In the genomic region with DNA sequence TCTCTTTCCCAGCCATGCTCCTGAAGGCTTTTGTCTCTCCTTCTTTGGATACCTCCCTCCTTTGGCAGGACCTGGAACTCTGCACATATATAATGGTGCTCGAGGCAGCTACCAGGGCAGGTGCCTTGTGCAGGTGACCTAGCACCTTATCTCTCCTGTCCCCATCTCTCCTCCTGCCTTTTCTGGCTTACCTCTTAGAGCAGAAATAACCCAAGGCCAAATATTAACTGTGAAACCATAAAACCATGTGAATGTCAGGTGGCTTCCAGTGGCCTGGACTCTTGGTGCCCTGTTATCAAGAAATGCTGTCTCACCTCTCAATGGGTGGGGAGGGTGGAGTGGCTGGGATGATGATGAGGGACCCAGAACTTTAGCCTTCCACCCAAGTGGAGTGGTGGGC, we compare ENCODE assay signal across 29 cellular contexts. TPM values are rescaled to one million over a fixed set of nuclear protein-coding genes. Genes with fewer than 3 reads are reported as not detected.
"Had no signal": no experiment of that assay in that cellular context is flagged by ENCODE, and none has a peak within 500 bp of the region (broad histone marks: within the 10 kb centered on the region; RNA-seq: fewer than 3 reads in every experiment).

No MANE protein-coding gene starts in this region.

- H3K4me3 ChIP-seq: ascending aorta, cardiac muscle cell had no signal

- H3K27me3 ChIP-seq: ascending aorta had no signal

- DNase-seq: activated B cell treated with CpG ODN at 0.5 μM for 24 hours; activated CD4-positive, alpha-beta memory T cell treated with anti-CD3 and anti-CD28 coated beads for 36 hours; activated CD4-positive, alpha-beta T cell treated with anti-CD3 and anti-CD28 coated beads for 4 hours; activated CD4-positive, alpha-beta T cell treated with anti-CD3 and anti-CD28 coated beads, Interleukin-2, amount 10 ng/mL, durations not matched to agents 24 days and 14 days; activated CD4-positive, alpha-beta T cell treated with anti-CD3 and anti-CD28 coated beads, Interleukin-2, amount 50 U/mL, for 1 hour; activated CD4-positive, alpha-beta T cell treated with anti-CD3 and anti-CD28 coated beads, Interleukin-2, amount 50 U/mL, for 4 hours; activated CD4-positive, CD25-positive, alpha-beta regulatory T cell treated with anti-CD3 and anti-CD28 coated beads, Interleukin-2, amount 50 U/mL, for 72 hours; activated CD8-positive, alpha-beta memory T cell treated with anti-CD3 and anti-CD28 coated beads for 24 hours; activated CD8-positive, alpha-beta memory T cell treated with anti-CD3 and anti-CD28 coated beads, Interleukin-2, amount 10 ng/mL, durations not matched to agents 7 days and 5 days; activated CD8-positive, alpha-beta memory T cell treated with anti-CD3 and anti-CD28 coated beads, Interleukin-2, amount 50 U/mL, for 48 hours; activated CD8-positive, alpha-beta T cell treated with anti-CD3 and anti-CD28 coated beads, Interleukin-2, amount 10 ng/mL, durations not matched to agents 7 days and 5 days; activated effector memory CD4-positive, alpha-beta T cell treated with Interleukin-2 at 50 U/mL for 16 hours; activated gamma-delta T cell; activated naive CD4-positive, alpha-beta T cell treated with anti-CD3 and anti-CD28 coated beads, Interleukin-2, amount 10 ng/mL, durations not matched to agents 7 days and 5 days; activated naive CD4-positive, alpha-beta T cell treated with Interleukin-2 at 50 U/mL for 16 hours; activated naive CD8-positive, alpha-beta T cell treated with anti-CD3 and anti-CD28 coated beads, Interleukin-2, amount 10 ng/mL, durations not matched to agents 7 days and 5 days; activated naive CD8-positive, alpha-beta T cell treated with anti-CD3 and anti-CD28 coated beads, Interleukin-2, amount 50 U/mL, for 24 hours; activated T-cell treated with anti-CD3 and anti-CD28 coated beads, Interleukin-2, amount 50 U/mL, for 24 hours; activated T-cell treated with anti-CD3 and anti-CD28 coated beads, Interleukin-2, amount 50 U/mL, for 48 hours; amygdala; anterior cingulate cortex; caudate nucleus; T-helper 1 cell; T-helper 2 cell; T-helper 9 cell had no signal

- H3K36me3 ChIP-seq: ascending aorta, cardiac muscle cell had no signal

- H3K9me3 ChIP-seq: ascending aorta had no signal

- H3K4me1 ChIP-seq: ascending aorta had no signal

- H3K27ac ChIP-seq: ascending aorta, cardiac muscle cell, VCaP had no signal

- ATAC-seq: activated CD8-positive, alpha-beta memory T cell treated with anti-CD3 and anti-CD28 coated beads, Interleukin-2, amount 10 ng/mL, durations not matched to agents 7 days and 5 days; activated CD8-positive, alpha-beta T cell treated with anti-CD3 and anti-CD28 coated beads, Interleukin-2, amount 10 ng/mL, durations not matched to agents 7 days and 5 days; activated naive CD8-positive, alpha-beta T cell treated with anti-CD3 and anti-CD28 coated beads, Interleukin-2, amount 50 U/mL, for 24 hours had no signal

RNA-seq across cellular contexts. Expression of a gene that starts 55.9 kb away (rescaled TPM):
- total RNA-seq: activated B cell treated with CpG ODN at 0.5 μM for 24 hours; activated CD4-positive, alpha-beta memory T cell treated with anti-CD3 and anti-CD28 coated beads for 36 hours; activated CD4-positive, alpha-beta T cell treated with anti-CD3 and anti-CD28 coated beads, Interleukin-2, amount 10 ng/mL, durations not matched to agents 24 days and 14 days; activated CD8-positive, alpha-beta memory T cell treated with anti-CD3 and anti-CD28 coated beads, Interleukin-2, amount 10 ng/mL, durations not matched to agents 7 days and 5 days; activated CD8-positive, alpha-beta T cell treated with anti-CD3 and anti-CD28 coated beads, Interleukin-2, amount 10 ng/mL, durations not matched to agents 7 days and 5 days; activated naive CD8-positive, alpha-beta T cell treated with anti-CD3 and anti-CD28 coated beads, Interleukin-2, amount 10 ng/mL, durations not matched to agents 7 days and 5 days; activated T-helper 2 cell treated with anti-CD3 and anti-CD28 coated beads, Interferon-gamma antibody, Interleukin-2, Interleukin-4, amounts not matched to agents 10 μg/mL and 5 μg/mL and 100 μg/mL, durations not matched to agents 14 hours and 24 hours and 36 hours; ascending aorta had no signal
